16 cellular contexts compared by ENCODE assay signal in genomic region chr1:110876748-110877341, GRCh38. TPM values are rescaled to one million over a fixed set of nuclear protein-coding genes. Genes with fewer than 3 reads are reported as not detected.
DNase-seq lines count a peak whose midpoint lies in the region; ATAC-seq, FAIRE-seq and TF ChIP-seq lines count a peak whose summit lies in the region.
"Had no signal": no experiment of that assay in that cellular context is flagged by ENCODE, and none has a peak within 500 bp of the region (broad histone marks: within the 10 kb centered on the region; RNA-seq: fewer than 3 reads in every experiment).

No MANE protein-coding gene starts in this region.

- H3K27ac ChIP-seq in OCI-LY1 (ENCODE audit: low read depth, low read length, poor library complexity, severe bottlenecking): peak overlapping the region; percentile 33
- H3K27ac ChIP-seq in GM12878 (ENCODE audit: control insufficient read depth, insufficient read depth): peak overlapping the region; percentile 7
- no peak overlapping the region for H3K27ac ChIP-seq in upper lobe of right lung
- H3K27ac ChIP-seq: prostate gland, vagina had no signal

- peaks cover 59% of the 10 kb centered on the region for H3K4me1 Mint-ChIP-seq in activated naive CD4-positive, alpha-beta T cell treated with anti-CD3 and anti-CD28 coated beads, Interleukin-2, amount 10 ng/mL, durations not matched to agents 7 days and 5 days
- H3K4me1 Mint-ChIP-seq in endothelial cell (ENCODE audit: unreplicated experiment): peaks cover 30% of the 10 kb centered on the region

- no peak for TF ChIP-seq EP300 in GM12878 (IDR thresholded peaks at IDR 0.05; ENCODE audit: borderline replicate concordance in 1 of 2, control insufficient read depth in 1 of 2, low read depth in 2 of 2, low read length in 2 of 2)

- H3K27ac Mint-ChIP-seq in activated naive CD4-positive, alpha-beta T cell treated with anti-CD3 and anti-CD28 coated beads, Interleukin-2, amount 10 ng/mL, durations not matched to agents 7 days and 5 days: peak overlapping the region; percentile 71
- no peak overlapping the region for H3K27ac Mint-ChIP-seq in endothelial cell (ENCODE audit: unreplicated experiment)

- ATAC-seq in GM12878 (no peak), upper lobe of right lung (no peak)

- 0 out of 2 replicates have a peak, but pooled peaks cover 8% of the 10 kb centered on the region for H3F3A ChIP-seq in OCI-LY1 (ENCODE audit: insufficient read depth, low read length)

- H3K79me2 ChIP-seq in OCI-LY1 (ENCODE audit: insufficient read depth, low read length) (peaks cover 90% of the 10 kb centered on the region), GM12878 (ENCODE audit: control insufficient read depth, insufficient read depth, low read length) (peaks cover 100% of the 10 kb centered on the region)

- H3K27me3 Mint-ChIP-seq in activated naive CD4-positive, alpha-beta T cell treated with anti-CD3 and anti-CD28 coated beads, Interleukin-2, amount 10 ng/mL, durations not matched to agents 7 days and 5 days: no peaks in the 10 kb centered on the region
- H3K27me3 Mint-ChIP-seq in endothelial cell (ENCODE audit: unreplicated experiment): no peaks in the 10 kb centered on the region

- H3K9me3 Mint-ChIP-seq in activated naive CD4-positive, alpha-beta T cell treated with anti-CD3 and anti-CD28 coated beads, Interleukin-2, amount 10 ng/mL, durations not matched to agents 7 days and 5 days: no peaks in the 10 kb centered on the region
- H3K9me3 Mint-ChIP-seq in endothelial cell (ENCODE audit: unreplicated experiment): no peaks in the 10 kb centered on the region

- H2AFZ ChIP-seq in OCI-LY1 (ENCODE audit: low read length) (no peak overlapping the region), GM12878 (ENCODE audit: control insufficient read depth, low read depth, low read length) (no peak overlapping the region)

- peak overlapping the region; percentile 96 for H3K9ac ChIP-seq in OCI-LY1 (ENCODE audit: low read length)
- H3K9ac ChIP-seq in GM12878 (ENCODE audit: control insufficient read depth, insufficient read depth, low read length): peak overlapping the region; percentile 65

- H3K4me1 ChIP-seq in OCI-LY1 (ENCODE audit: insufficient read depth, low read length, severe bottlenecking): peaks cover 77% of the 10 kb centered on the region
- peaks cover 19% of the 10 kb centered on the region for H3K4me1 ChIP-seq in GM12878 (ENCODE audit: control insufficient read depth, insufficient read depth, low read length)
- peaks cover 6% of the 10 kb centered on the region for H3K4me1 ChIP-seq in upper lobe of right lung
- H3K4me1 ChIP-seq: prostate gland, vagina had no signal

- intact Hi-C loops in GM12878 (cut with micrococcal nuclease; ENCODE audit: unreplicated experiment): loop anchor here (10.0 kb wide), 2 partner anchors 242 to 268 kb away; partner anchors contain the start of genes CEPT1 and DRAM2
- intact Hi-C loops in upper lobe of right lung (cut with DNase I): no loop called here

- SMC1A ChIA-PET in GM12878 (lab: Charles Lee; ENCODE audit: uncharacterized antibody, unreplicated experiment): interaction anchor here (1.4 kb wide), 1 partner anchor 242 kb away, joined by 3 read pairs; no protein-coding TSS in a partner anchor

- no peak for TF ChIP-seq RAD21 in GM12878 (IDR thresholded peaks at IDR 0.05; ENCODE audit: insufficient read depth, low read depth, low read length)

- H3K4me2 ChIP-seq in OCI-LY1 (ENCODE audit: low read length) (peak overlapping the region; percentile 99), GM12878 (ENCODE audit: control insufficient read depth, insufficient read depth) (peak overlapping the region; percentile 77)

- RAD21 ChIA-PET in GM12878 (lab: Charles Lee; ENCODE audit: unreplicated experiment): no interaction called here

- peaks cover 66% of the 10 kb centered on the region for H3K36me3 Mint-ChIP-seq in activated naive CD4-positive, alpha-beta T cell treated with anti-CD3 and anti-CD28 coated beads, Interleukin-2, amount 10 ng/mL, durations not matched to agents 7 days and 5 days
- H3K36me3 Mint-ChIP-seq in endothelial cell (ENCODE audit: low read depth, unreplicated experiment): no peaks in the 10 kb centered on the region

- H4K20me1 ChIP-seq in OCI-LY1 (ENCODE audit: insufficient read depth, low read length) (no peaks in the 10 kb centered on the region), GM12878 (ENCODE audit: control insufficient read depth, insufficient read depth) (peaks cover 4% of the 10 kb centered on the region; the same call in 1 of the 2 replicates)

- peaks cover 44% of the 10 kb centered on the region for H3K36me3 ChIP-seq in OCI-LY1 (ENCODE audit: insufficient read depth, low read length)
- H3K36me3 ChIP-seq in GM12878 (ENCODE audit: control insufficient read depth in 2 of 2, insufficient read depth in 2 of 2, low read length in 1 of 2): peaks cover 0 to 25% of the 10 kb centered on the region in 2 experiments; a peak in 2 of 4 replicates
- no peaks in the 10 kb centered on the region for H3K36me3 ChIP-seq in upper lobe of right lung
- H3K36me3 ChIP-seq: prostate gland, vagina had no signal

- H3K4me3 ChIP-seq in OCI-LY1 (ENCODE audit: low read depth, low read length, poor library complexity, severe bottlenecking) (peak overlapping the region; percentile 92), GM12878 (peak overlapping the region; percentile 88), upper lobe of right lung (peak overlapping the region; percentile 53)
- H3K4me3 ChIP-seq: prostate gland had no signal

- no peaks in the 10 kb centered on the region for H3K27me3 ChIP-seq in OCI-LY1 (ENCODE audit: insufficient read depth, low read length)
- H3K27me3 ChIP-seq in GM12878 (replicated peaks in 1 of 2; ENCODE audit: control insufficient read depth in 2 of 2, insufficient read depth in 2 of 2, low read length in 1 of 2): no peaks in the 10 kb centered on the region
- no peaks in the 10 kb centered on the region for H3K27me3 ChIP-seq in upper lobe of right lung
- H3K27me3 ChIP-seq: vagina had no signal

- no peak for TF ChIP-seq POLR2A in GM12878 (IDR thresholded peaks at IDR 0.05; ENCODE audit: low read depth, low read length)

- H3K9me3 ChIP-seq in OCI-LY1 (ENCODE audit: low read length) (no peaks in the 10 kb centered on the region), GM12878 (replicated peaks; ENCODE audit: control insufficient read depth, insufficient read depth, low read length) (no peaks in the 10 kb centered on the region), upper lobe of right lung (no peaks in the 10 kb centered on the region)
- H3K9me3 ChIP-seq: prostate gland, vagina had no signal

- H3K4me3 Mint-ChIP-seq in activated naive CD4-positive, alpha-beta T cell treated with anti-CD3 and anti-CD28 coated beads, Interleukin-2, amount 10 ng/mL, durations not matched to agents 7 days and 5 days: peak overlapping the region; percentile 93
- no peak overlapping the region for H3K4me3 Mint-ChIP-seq in endothelial cell (ENCODE audit: unreplicated experiment)

- in situ Hi-C loops in GM12878 (cut with MboI): loop anchor here (5.0 kb wide), 1 partner anchor 875 kb away; no protein-coding TSS in a partner anchor

- no peak for FAIRE-seq in GM12878 (lab: Jason Lieb, UNC)

- 3% methylated on average over 1 of the region's 1 CpG for WGBS in GM12878 (ENCODE audit: insufficient coverage, insufficient replicate concordance, low lambda C conversion rate, missing lambda C conversion rate)

- no TSS peak for BruUV-seq in GM12878 (replicated peaks; lab: Mats Ljungman, UMichigan)

- POLR2A ChIA-PET in GM12878 (lab: Charles Lee): interaction anchor here (0.7 to 1.0 kb wide), 2 partner anchors 14 to 276 kb away, joined by 3 read pairs; no protein-coding TSS in a partner anchor

- TF ChIP-seq CTCF in OCI-LY1 (IDR thresholded peaks at IDR 0.05; ENCODE audit: low read length): no peak
- no peak for TF ChIP-seq CTCF in GM12878 (IDR thresholded peaks at IDR 0.05 in 2 of 3, conservative IDR thresholded peaks at IDR 0.05 in 1 of 3; ENCODE audit: control insufficient read depth in 2 of 3, extremely low read depth in 1 of 3, insufficient read depth in 1 of 3, low read depth in 3 of 3, low read length in 3 of 3)
- no peak for TF ChIP-seq CTCF in upper lobe of right lung (IDR thresholded peaks at IDR 0.05)
- no peak for TF ChIP-seq CTCF in endothelial cell (IDR thresholded peaks at IDR 0.05; ENCODE audit: unreplicated experiment)

- DNase-seq in activated naive CD4-positive, alpha-beta T cell treated with anti-CD3 and anti-CD28 coated beads, Interleukin-2, amount 10 ng/mL, durations not matched to agents 7 days and 5 days: no peak
- no peak for DNase-seq in activated naive CD4-positive, alpha-beta T cell treated with Interleukin-2 at 50 U/mL for 16 hours
- DNase-seq in GM12878 (ENCODE audit: low read depth, low spot score): no peak
- DNase-seq in upper lobe of right lung: no peak
- no peak for DNase-seq in NCI-H2029 treated with DMSO at 0.1 percent for 48 hours (lab: John Stamatoyannopoulos, UW)
- DNase-seq in NCI-H526 treated with DMSO at 0.1 percent for 48 hours (lab: John Stamatoyannopoulos, UW): no peak
- DNase-seq in endothelial cell (ENCODE audit: low spot score): no peak
- DNase-seq: activated gamma-delta T cell; central memory CD4-positive, alpha-beta T cell; NCI-H2081; NCI-H774 had no signal

- CTCF ChIA-PET in activated naive CD4-positive, alpha-beta T cell treated with anti-CD3 and anti-CD28 coated beads, Interleukin-2, amount 10 ng/mL, durations not matched to agents 7 days and 5 days (lab: Charles Lee): no interaction called here
- CTCF ChIA-PET in GM12878 (lab: Yijun Ruan, JAX): interaction anchor here (1.0 kb wide), 1 partner anchor 95 kb away, joined by 4 read pairs; no protein-coding TSS in a partner anchor

- no peaks in the 10 kb centered on the region for H3K9me2 ChIP-seq in OCI-LY1 (ENCODE audit: low read depth, low read length)

TF ChIP-seq in GM12878, 131 proteins besides CTCF, POLR2A, EP300 and RAD21 (continues in another document):
- 0 out of 4 replicates have a peak, but pooled peaks of 1 of the 2 experiments have one; percentile 10 for TF ChIP-seq IKZF2 (IDR thresholded peaks at IDR 0.05)

RNA-seq across cellular contexts. Expression of gene CD53, which starts 3.9 kb away (rescaled TPM):
- 862 and 874 TPM in 2 replicates for total RNA-seq in GM12878 (2013; cell fraction: nucleolus; rRNA removed)
- 496 and 596 TPM in 2 replicates for total RNA-seq in GM12878 (2014; rRNA removed)
- total RNA-seq in GM12878 (2014; rRNA removed; fragmentation: Illumina TruSeq; extraction: Trizol): 486 and 494 TPM in 2 replicates
- total RNA-seq in GM12878 (2021): 350 and 358 TPM in 2 replicates
- 487 TPM for polyA plus RNA-seq in GM12878 (2011; ENCODE audit: low read depth)
- polyA plus RNA-seq in GM12878 (2011; rRNA removed): 1,389 and 1,504 TPM in 2 replicates
- polyA plus RNA-seq in GM12878 (2011; cell fraction: cytosol; rRNA removed): 1,163 and 1,224 TPM in 2 replicates
- 767 and 909 TPM in 2 replicates for polyA plus RNA-seq in GM12878 (2011; cell fraction: nucleus; rRNA removed)
- polyA plus RNA-seq in GM12878 (2012): 427 and 537 TPM in 2 replicates
- 647 and 743 TPM in 2 replicates for polyA plus RNA-seq in GM12878 (2014; fragmentation: Illumina TruSeq; extraction: Trizol)
- 100 to 1,000 TPM; 698 to 917 TPM for polyA plus RNA-seq in GM12878 (2014; fragmentation: Nextera tagmentation; extraction: Ambion mirVana)
- polyA plus RNA-seq in GM12878 (2014; rRNA removed): 486 and 579 TPM in 2 replicates
- polyA plus RNA-seq in GM12878 (2016; fragmentation: Nextera tagmentation; extraction: Ambion mirVana): 100 to 1,000 TPM; 393 to 399 TPM
- 1,122 and 1,341 TPM in 2 replicates for polyA minus RNA-seq in GM12878 (2011; rRNA and poly(A)+ RNA removed)
- polyA minus RNA-seq in GM12878 (2011; cell fraction: cytosol; rRNA and poly(A)+ RNA removed): 158 and 198 TPM in 2 replicates
- 173 and 197 TPM in 2 replicates for polyA minus RNA-seq in GM12878 (2011; cell fraction: nucleus; rRNA and poly(A)+ RNA removed)
- total RNA-seq in upper lobe of right lung: 171 TPM
- 20.6 TPM for total RNA-seq in endothelial cell (ENCODE audit: unreplicated experiment)
- total RNA-seq: kidney epithelial cell, LHCN-M2 had no signal
